In genomic region chr6:167305796-167306195, GRCh38 we compare ENCODE assay signal across 20 cellular contexts. TPM values are rescaled to one million over a fixed set of nuclear protein-coding genes. Genes with fewer than 3 reads are reported as not detected.
DNase-seq lines count a peak whose midpoint lies in the region; ATAC-seq, FAIRE-seq and TF ChIP-seq lines count a peak whose summit lies in the region.
"Had no signal": no experiment of that assay in that cellular context is flagged by ENCODE, and none has a peak within 500 bp of the region (broad histone marks: within the 10 kb centered on the region; RNA-seq: fewer than 3 reads in every experiment).

No MANE protein-coding gene starts in this region.

- peaks cover 27% of the 10 kb centered on the region for H3K4me1 Mint-ChIP-seq in progenitor cell of endocrine pancreas (ENCODE audit: low read depth)
- H3K4me1 Mint-ChIP-seq: CD4-positive, alpha-beta memory T cell had no signal

- no peak overlapping the region for H3K4me3 Mint-ChIP-seq in progenitor cell of endocrine pancreas (ENCODE audit: low read depth)
- H3K4me3 Mint-ChIP-seq: CD4-positive, alpha-beta memory T cell; H9; HFFc6 had no signal

- TF ChIP-seq CTCF in GM10248 (IDR thresholded peaks at IDR 0.05; ENCODE audit: control extremely low read depth, extremely low read depth, low read depth, missing control alignments) = no peak
- no peak for TF ChIP-seq CTCF in bronchial epithelial cell (IDR thresholded peaks at IDR 0.05; ENCODE audit: insufficient read depth, low read length, severe bottlenecking)
- no peak for TF ChIP-seq CTCF in progenitor cell of endocrine pancreas (IDR thresholded peaks at IDR 0.05; ENCODE audit: unreplicated experiment)

- H3K36me3 Mint-ChIP-seq in progenitor cell of endocrine pancreas (ENCODE audit: insufficient read depth) = peaks cover 3% of the 10 kb centered on the region
- H3K36me3 Mint-ChIP-seq: CD4-positive, alpha-beta memory T cell had no signal

- FAIRE-seq in H54 (lab: Jason Lieb, UNC) (no peak), bronchial epithelial cell (lab: Jason Lieb, UNC) (peak; percentile 47)
- FAIRE-seq: A549, D721Med, G401.6, GM12892, GM19239, HTR-8/SVneo had no signal

- H3K27me3 Mint-ChIP-seq in progenitor cell of endocrine pancreas = no peaks in the 10 kb centered on the region

- ATAC-seq in left lobe of liver (no peak), GM21360 (IDR thresholded peaks at IDR 0.05; ENCODE audit: unreplicated experiment) (no peak)

- CTCF ChIA-PET in GM10248 (lab: Yijun Ruan, JAX) = no interaction called here

- H3K9me3 Mint-ChIP-seq in progenitor cell of endocrine pancreas (ENCODE audit: low read depth) = peaks cover 4% of the 10 kb centered on the region
- H3K9me3 Mint-ChIP-seq: CD4-positive, alpha-beta memory T cell had no signal

- POLR2A ChIA-PET in GM10248 (lab: Yijun Ruan, JAX) = no interaction called here

- TF ChIP-seq POLR2A in H54 (IDR thresholded peaks at IDR 0.05; ENCODE audit: low read depth, low read length) = 0 out of 2 replicates have a peak, but pooled peaks have one; percentile 9

- H3K36me3 ChIP-seq in bronchial epithelial cell (ENCODE audit: control insufficient read depth, insufficient read depth, low read length) = no peaks in the 10 kb centered on the region
- H3K36me3 ChIP-seq: BE2C had no signal

- peak overlapping the region; percentile 62 for H3K27ac Mint-ChIP-seq in progenitor cell of endocrine pancreas
- H3K27ac Mint-ChIP-seq: CD4-positive, alpha-beta memory T cell; HFFc6 had no signal

- no peaks in the 10 kb centered on the region for H3K27me3 ChIP-seq in bronchial epithelial cell (ENCODE audit: control insufficient read depth, insufficient read depth, low read length)
- H3K27me3 ChIP-seq: BE2C had no signal

- peak; percentile 6 for DNase-seq in GM10248 (ENCODE audit: extremely low spot score)
- no peak for DNase-seq in H54 (ENCODE audit: insufficient read length, low spot score)
- no peak for DNase-seq in bronchial epithelial cell (ENCODE audit: low read depth)
- DNase-seq in progenitor cell of endocrine pancreas (ENCODE audit: low spot score, unreplicated experiment) = no peak
- DNase-seq in hepatic stellate cell (ENCODE audit: low spot score) = no peak
- no peak for DNase-seq in left lobe of liver (ENCODE audit: low spot score)
- DNase-seq: BE2C; CD4-positive, alpha-beta memory T cell; DMS153; DMS79 treated with DMSO at 0.1 percent for 48 hours; EL; H9; HFFc6 had no signal

- no peak overlapping the region for H3K4me3 ChIP-seq in bronchial epithelial cell (ENCODE audit: low read depth, low read length)
- H3K4me3 ChIP-seq: A549 had no signal

RNA-seq across cellular contexts. Expression of gene UNC93A, which starts 14.7 kb away (rescaled TPM):
- total RNA-seq in bronchial epithelial cell (not detected in 2 replicates), progenitor cell of endocrine pancreas (8.1 and 12.8 TPM in 2 replicates), left lobe of liver (5.3 TPM)
- total RNA-seq: CD4-positive, alpha-beta memory T cell; HFFc6 had no signal

RNA-seq across cellular contexts. Expression of gene TTLL2, which starts 19.1 kb away (rescaled TPM):
- total RNA-seq in bronchial epithelial cell (not detected in 2 replicates), progenitor cell of endocrine pancreas (not detected in 2 replicates), left lobe of liver (not detected)
- total RNA-seq: CD4-positive, alpha-beta memory T cell; H9; HFFc6 had no signal
